15 cellular contexts compared by ENCODE assay signal in genomic region chr12:113201187-113202177, GRCh38. TPM values are rescaled to one million over a fixed set of nuclear protein-coding genes. Genes with fewer than 3 reads are reported as not detected.
"Had no signal": no experiment of that assay in that cellular context is flagged by ENCODE, and none has a peak within 500 bp of the region (broad histone marks: within the 10 kb centered on the region; RNA-seq: fewer than 3 reads in every experiment).

No MANE protein-coding gene starts in this region.

- H3K27ac Mint-ChIP-seq: activated CD4-positive, alpha-beta T cell treated with anti-CD3 and anti-CD28 coated beads for 36 hours; activated CD8-positive, alpha-beta T cell treated with anti-CD3 and anti-CD28 coated beads for 36 hours; activated T-helper 1 cell treated with anti-CD3 and anti-CD28 coated beads, Interleukin-12 subunit alpha, Interleukin-12 subunit beta, Interleukin-2, Interleukin-4 antibody, amounts not matched to agents 30 ng/mL and 10 ng/mL and 1 ng/mL, durations not matched to agents 14 hours and 24 hours and 36 hours; mesothelial cell of epicardium had no signal

- H3K27me3 ChIP-seq: dorsolateral prefrontal cortex, tibial artery had no signal

- ATAC-seq: activated CD4-positive, alpha-beta T cell treated with anti-CD3 and anti-CD28 coated beads for 36 hours; activated CD8-positive, alpha-beta T cell treated with anti-CD3 and anti-CD28 coated beads for 36 hours; esophagus mucosa; right cardiac atrium had no signal

- H3K4me3 Mint-ChIP-seq: activated CD4-positive, alpha-beta T cell treated with anti-CD3 and anti-CD28 coated beads for 36 hours; activated CD8-positive, alpha-beta T cell treated with anti-CD3 and anti-CD28 coated beads for 36 hours; activated T-helper 1 cell treated with anti-CD3 and anti-CD28 coated beads, Interleukin-12 subunit alpha, Interleukin-12 subunit beta, Interleukin-2, Interleukin-4 antibody, amounts not matched to agents 30 ng/mL and 10 ng/mL and 1 ng/mL, durations not matched to agents 14 hours and 24 hours and 36 hours; mesothelial cell of epicardium had no signal

- H3K4me1 Mint-ChIP-seq: mesothelial cell of epicardium had no signal

- H3K27me3 Mint-ChIP-seq: activated CD4-positive, alpha-beta T cell treated with anti-CD3 and anti-CD28 coated beads for 36 hours; activated CD8-positive, alpha-beta T cell treated with anti-CD3 and anti-CD28 coated beads for 36 hours had no signal

- H3K36me3 ChIP-seq: tibial artery, WERI-Rb-1 had no signal

- H3K4me2 ChIP-seq: smooth muscle cell had no signal

- FAIRE-seq: endometrium had no signal

- H3K27ac ChIP-seq: dorsolateral prefrontal cortex, tibial artery, WERI-Rb-1 had no signal

- H3K9me3 Mint-ChIP-seq: activated T-helper 1 cell treated with anti-CD3 and anti-CD28 coated beads, Interleukin-12 subunit alpha, Interleukin-12 subunit beta, Interleukin-2, Interleukin-4 antibody, amounts not matched to agents 30 ng/mL and 10 ng/mL and 1 ng/mL, durations not matched to agents 14 hours and 24 hours and 36 hours had no signal

- DNase-seq: activated CD4-positive, alpha-beta T cell treated with anti-CD3 and anti-CD28 coated beads for 36 hours; activated CD8-positive, alpha-beta memory T cell treated with anti-CD3 and anti-CD28 coated beads, Interleukin-2, amount 50 U/mL, for 48 hours; activated CD8-positive, alpha-beta T cell treated with anti-CD3 and anti-CD28 coated beads for 36 hours; activated naive CD4-positive, alpha-beta T cell; amygdala; hypothalamus; tibial artery; WERI-Rb-1 had no signal

- H3K4me3 ChIP-seq: dorsolateral prefrontal cortex, smooth muscle cell, tibial artery had no signal

- H3K9me3 ChIP-seq: tibial artery had no signal

RNA-seq across cellular contexts. Expression of gene CFAP73, which starts 52.0 kb away (rescaled TPM):
- total RNA-seq: mesothelial cell of epicardium, right cardiac atrium, smooth muscle cell had no signal
- polyA plus RNA-seq: smooth muscle cell had no signal
